In the genomic region with DNA sequence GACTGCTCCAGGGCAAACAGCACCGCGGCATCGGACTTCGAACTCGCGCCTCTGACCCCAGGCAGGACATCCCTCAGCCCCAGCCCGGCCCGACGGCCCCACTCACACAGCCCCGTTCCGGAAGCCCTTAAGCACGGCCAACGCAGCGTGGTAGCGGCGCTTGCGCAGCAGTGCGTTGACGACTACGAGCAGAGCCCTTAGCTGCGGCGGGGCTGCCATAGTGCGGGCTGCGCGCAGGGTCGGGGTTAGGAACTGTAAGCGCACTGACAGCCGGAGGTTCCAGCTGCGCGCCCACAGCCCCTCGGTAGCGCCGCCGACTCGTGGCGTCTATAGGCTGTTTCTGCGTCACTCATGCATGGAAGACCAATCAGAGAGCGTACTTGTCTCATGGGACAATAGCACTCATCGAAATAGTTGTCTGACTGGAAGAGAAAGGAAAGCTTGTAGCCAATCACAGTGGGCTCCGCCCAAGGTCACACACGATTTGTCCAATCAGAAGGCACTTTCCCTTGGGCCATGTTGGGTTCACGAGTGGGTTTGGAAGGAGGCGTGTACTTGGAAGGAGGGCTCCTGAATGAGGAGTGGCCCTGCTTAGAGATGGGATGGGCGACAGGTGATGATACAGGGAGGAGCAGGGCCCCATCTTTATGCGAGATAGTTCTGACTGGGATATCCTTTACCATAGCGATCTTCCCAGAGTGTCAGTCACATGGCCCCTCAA, we compare ENCODE assay signal across 1 cellular context.
TF ChIP-seq lines count a peak whose summit lies in the region.

Gene PXMP4 (minus strand): TSS at position 322 of the 721 bp plus-strand sequence. CDS start 103 bp downstream, at position 219.

TF ChIP-seq in HepG2, 621 proteins besides CTCF, POLR2A, EP300 and RAD21 (continued from another document and continues in another):
- TF ChIP-seq, protein P1, sequence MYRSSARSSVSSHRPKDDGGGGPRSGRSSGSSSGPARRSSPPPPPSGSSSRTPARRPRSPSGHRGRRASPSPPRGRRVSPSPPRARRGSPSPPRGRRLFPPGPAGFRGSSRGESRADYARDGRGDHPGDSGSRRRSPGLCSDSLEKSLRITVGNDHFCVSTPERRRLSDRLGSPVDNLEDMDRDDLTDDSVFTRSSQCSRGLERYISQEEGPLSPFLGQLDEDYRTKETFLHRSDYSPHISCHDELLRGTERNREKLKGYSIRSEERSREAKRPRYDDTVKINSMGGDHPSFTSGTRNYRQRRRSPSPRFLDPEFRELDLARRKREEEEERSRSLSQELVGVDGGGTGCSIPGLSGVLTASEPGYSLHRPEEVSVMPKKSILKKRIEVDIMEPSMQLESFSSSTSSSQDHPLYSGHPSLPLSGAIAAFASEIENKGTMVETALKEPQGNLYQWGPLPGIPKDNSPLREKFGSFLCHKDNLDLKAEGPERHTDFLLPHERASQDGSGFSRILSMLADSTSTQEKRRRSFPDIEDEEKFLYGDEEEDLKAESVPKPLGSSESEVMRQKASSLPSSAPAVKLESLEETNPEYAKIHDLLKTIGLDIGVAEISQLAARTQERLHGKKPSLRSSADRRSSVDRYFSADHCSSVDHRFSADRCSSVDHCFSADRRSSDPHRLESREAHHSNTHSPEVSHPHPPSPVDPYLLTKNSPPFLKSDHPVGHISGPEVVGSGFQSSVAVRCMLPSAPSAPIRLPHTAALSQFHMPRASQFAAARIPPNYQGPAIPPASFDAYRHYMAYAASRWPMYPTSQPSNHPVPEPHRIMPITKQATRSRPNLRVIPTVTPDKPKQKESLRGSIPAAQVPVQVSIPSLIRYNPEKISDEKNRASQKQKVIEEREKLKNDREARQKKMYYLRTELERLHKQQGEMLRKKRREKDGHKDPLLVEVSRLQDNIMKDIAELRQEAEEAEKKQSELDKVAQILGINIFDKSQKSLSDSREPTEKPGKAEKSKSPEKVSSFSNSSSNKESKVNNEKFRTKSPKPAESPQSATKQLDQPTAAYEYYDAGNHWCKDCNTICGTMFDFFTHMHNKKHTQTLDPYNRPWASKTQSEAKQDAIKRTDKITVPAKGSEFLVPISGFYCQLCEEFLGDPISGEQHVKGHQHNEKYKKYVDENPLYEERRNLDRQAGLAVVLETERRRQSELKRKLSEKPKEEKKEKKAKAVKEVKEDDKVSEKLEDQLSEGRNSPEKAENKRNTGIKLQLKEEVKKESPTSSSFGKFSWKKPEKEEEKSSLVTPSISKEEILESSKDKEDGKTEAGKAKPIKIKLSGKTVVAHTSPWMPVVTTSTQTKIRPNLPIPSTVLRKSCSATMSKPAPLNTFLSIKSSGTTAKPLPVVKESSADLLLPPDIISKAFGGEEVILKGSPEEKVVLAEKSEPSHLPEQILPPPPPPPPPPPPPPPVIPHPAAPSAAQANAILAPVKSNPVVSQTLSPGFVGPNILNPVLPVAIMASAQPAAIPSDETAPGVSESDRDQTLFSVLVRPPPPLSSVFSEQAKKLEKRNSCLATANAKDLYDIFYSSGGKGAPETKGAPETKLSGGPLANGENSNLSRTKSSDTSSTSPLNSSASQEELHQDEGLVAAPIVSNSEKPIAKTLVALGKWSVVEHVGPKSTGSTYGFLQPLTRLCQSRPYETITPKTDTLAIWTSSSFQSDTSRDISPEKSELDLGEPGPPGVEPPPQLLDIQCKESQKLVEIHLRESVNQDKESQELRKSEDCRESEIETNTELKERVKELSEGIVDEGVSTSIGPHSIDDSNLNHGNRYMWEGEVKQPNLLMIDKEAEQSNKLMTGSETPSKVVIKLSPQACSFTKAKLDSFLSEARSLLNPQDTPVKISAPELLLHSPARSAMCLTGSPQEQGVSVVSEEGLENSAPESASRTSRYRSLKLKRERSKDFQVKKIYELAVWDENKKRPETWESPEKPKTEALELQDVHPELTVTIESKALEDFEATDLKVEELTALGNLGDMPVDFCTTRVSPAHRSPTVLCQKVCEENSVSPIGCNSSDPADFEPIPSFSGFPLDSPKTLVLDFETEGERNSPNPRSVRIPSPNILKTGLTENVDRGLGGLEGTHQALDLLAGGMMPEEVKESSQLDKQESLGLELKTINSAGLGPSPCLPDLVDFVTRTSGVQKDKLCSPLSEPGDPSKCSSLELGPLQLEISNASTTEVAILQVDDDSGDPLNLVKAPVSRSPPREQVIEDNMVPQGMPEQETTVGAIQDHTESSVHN (CRISPR knock-in tag; IDR thresholded peaks at IDR 0.05) = no peak
- TF ChIP-seq ZNF20 (CRISPR knock-in tag; IDR thresholded peaks at IDR 0.05) (no peak), CBX2 (IDR thresholded peaks at IDR 0.05; ENCODE audit: low read depth, low read length) (no peak), CBX2 (CRISPR knock-in tag; IDR thresholded peaks at IDR 0.05; ENCODE audit: low read depth) (no peak), RERE (CRISPR knock-in tag; IDR thresholded peaks at IDR 0.05; ENCODE audit: low read depth) (no peak), ZBTB3 (CRISPR knock-in tag; IDR thresholded peaks at IDR 0.05; ENCODE audit: borderline replicate concordance, low read depth) (no peak), PAX8 (CRISPR knock-in tag; IDR thresholded peaks at IDR 0.05; ENCODE audit: borderline replicate concordance) (no peak), TBX3 (IDR thresholded peaks at IDR 0.05; ENCODE audit: borderline replicate concordance) (no peak), KLF15 (CRISPR knock-in tag; IDR thresholded peaks at IDR 0.05; ENCODE audit: borderline replicate concordance) (no peak), FIP1L1 (IDR thresholded peaks at IDR 0.05; ENCODE audit: borderline replicate concordance, insufficient read depth, low read depth, low read length) (no peak), ZFP82 (CRISPR knock-in tag; IDR thresholded peaks at IDR 0.05; ENCODE audit: borderline replicate concordance) (no peak), TRIM22 (IDR thresholded peaks at IDR 0.05) (no peak), ZSCAN21 (CRISPR knock-in tag; IDR thresholded peaks at IDR 0.05; ENCODE audit: borderline replicate concordance) (peak; percentile 85; the same call in 1 of the 2 replicates), RBAK (CRISPR knock-in tag; IDR thresholded peaks at IDR 0.05) (no peak), ZNF451 (CRISPR knock-in tag; IDR thresholded peaks at IDR 0.05) (no peak), RELA (CRISPR knock-in tag; IDR thresholded peaks at IDR 0.05) (peak; percentile 21; the same call in 1 of the 2 replicates), POLR2AphosphoS5 (IDR thresholded peaks at IDR 0.05; ENCODE audit: low read depth, low read length) (no peak), ZNF619 (CRISPR knock-in tag; IDR thresholded peaks at IDR 0.05) (no peak), KDM4B (CRISPR knock-in tag; IDR thresholded peaks at IDR 0.05) (no peak), ZFP36 (IDR thresholded peaks at IDR 0.05; ENCODE audit: borderline replicate concordance, low read depth, low read length, partially characterized antibody) (no peak)
- TF ChIP-seq, protein P2, sequence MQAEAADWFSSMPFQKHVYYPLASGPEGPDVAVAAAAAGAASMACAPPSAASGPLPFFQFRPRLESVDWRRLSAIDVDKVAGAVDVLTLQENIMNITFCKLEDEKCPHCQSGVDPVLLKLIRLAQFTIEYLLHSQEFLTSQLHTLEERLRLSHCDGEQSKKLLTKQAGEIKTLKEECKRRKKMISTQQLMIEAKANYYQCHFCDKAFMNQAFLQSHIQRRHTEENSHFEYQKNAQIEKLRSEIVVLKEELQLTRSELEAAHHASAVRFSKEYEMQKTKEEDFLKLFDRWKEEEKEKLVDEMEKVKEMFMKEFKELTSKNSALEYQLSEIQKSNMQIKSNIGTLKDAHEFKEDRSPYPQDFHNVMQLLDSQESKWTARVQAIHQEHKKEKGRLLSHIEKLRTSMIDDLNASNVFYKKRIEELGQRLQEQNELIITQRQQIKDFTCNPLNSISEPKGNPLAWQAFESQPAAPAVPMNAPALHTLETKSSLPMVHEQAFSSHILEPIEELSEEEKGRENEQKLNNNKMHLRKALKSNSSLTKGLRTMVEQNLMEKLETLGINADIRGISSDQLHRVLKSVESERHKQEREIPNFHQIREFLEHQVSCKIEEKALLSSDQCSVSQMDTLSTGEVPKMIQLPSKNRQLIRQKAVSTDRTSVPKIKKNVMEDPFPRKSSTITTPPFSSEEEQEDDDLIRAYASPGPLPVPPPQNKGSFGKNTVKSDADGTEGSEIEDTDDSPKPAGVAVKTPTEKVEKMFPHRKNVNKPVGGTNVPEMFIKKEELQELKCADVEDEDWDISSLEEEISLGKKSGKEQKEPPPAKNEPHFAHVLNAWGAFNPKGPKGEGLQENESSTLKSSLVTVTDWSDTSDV (CRISPR knock-in tag; IDR thresholded peaks at IDR 0.05) = 0 out of 2 replicates have a peak, but pooled peaks have one; percentile 22
- TF ChIP-seq, protein P3, sequence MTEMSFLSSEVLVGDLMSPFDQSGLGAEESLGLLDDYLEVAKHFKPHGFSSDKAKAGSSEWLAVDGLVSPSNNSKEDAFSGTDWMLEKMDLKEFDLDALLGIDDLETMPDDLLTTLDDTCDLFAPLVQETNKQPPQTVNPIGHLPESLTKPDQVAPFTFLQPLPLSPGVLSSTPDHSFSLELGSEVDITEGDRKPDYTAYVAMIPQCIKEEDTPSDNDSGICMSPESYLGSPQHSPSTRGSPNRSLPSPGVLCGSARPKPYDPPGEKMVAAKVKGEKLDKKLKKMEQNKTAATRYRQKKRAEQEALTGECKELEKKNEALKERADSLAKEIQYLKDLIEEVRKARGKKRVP (CRISPR knock-in tag; IDR thresholded peaks at IDR 0.05) = no peak
- TF ChIP-seq, protein P4, sequence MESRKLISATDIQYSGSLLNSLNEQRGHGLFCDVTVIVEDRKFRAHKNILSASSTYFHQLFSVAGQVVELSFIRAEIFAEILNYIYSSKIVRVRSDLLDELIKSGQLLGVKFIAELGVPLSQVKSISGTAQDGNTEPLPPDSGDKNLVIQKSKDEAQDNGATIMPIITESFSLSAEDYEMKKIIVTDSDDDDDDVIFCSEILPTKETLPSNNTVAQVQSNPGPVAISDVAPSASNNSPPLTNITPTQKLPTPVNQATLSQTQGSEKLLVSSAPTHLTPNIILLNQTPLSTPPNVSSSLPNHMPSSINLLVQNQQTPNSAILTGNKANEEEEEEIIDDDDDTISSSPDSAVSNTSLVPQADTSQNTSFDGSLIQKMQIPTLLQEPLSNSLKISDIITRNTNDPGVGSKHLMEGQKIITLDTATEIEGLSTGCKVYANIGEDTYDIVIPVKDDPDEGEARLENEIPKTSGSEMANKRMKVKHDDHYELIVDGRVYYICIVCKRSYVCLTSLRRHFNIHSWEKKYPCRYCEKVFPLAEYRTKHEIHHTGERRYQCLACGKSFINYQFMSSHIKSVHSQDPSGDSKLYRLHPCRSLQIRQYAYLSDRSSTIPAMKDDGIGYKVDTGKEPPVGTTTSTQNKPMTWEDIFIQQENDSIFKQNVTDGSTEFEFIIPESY (CRISPR knock-in tag; IDR thresholded peaks at IDR 0.05) = peak; percentile 77
- TF ChIP-seq, protein P5, sequence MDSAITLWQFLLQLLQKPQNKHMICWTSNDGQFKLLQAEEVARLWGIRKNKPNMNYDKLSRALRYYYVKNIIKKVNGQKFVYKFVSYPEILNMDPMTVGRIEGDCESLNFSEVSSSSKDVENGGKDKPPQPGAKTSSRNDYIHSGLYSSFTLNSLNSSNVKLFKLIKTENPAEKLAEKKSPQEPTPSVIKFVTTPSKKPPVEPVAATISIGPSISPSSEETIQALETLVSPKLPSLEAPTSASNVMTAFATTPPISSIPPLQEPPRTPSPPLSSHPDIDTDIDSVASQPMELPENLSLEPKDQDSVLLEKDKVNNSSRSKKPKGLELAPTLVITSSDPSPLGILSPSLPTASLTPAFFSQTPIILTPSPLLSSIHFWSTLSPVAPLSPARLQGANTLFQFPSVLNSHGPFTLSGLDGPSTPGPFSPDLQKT (CRISPR knock-in tag; IDR thresholded peaks at IDR 0.05; ENCODE audit: borderline replicate concordance) = no peak
- TF ChIP-seq, protein P6, sequence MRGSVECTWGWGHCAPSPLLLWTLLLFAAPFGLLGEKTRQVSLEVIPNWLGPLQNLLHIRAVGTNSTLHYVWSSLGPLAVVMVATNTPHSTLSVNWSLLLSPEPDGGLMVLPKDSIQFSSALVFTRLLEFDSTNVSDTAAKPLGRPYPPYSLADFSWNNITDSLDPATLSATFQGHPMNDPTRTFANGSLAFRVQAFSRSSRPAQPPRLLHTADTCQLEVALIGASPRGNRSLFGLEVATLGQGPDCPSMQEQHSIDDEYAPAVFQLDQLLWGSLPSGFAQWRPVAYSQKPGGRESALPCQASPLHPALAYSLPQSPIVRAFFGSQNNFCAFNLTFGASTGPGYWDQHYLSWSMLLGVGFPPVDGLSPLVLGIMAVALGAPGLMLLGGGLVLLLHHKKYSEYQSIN (CRISPR knock-in tag; IDR thresholded peaks at IDR 0.05; ENCODE audit: borderline replicate concordance) = no peak
